ENCODE assay signal across 19 cellular contexts in genomic region chr3:112718516-112718915, GRCh38.
"Had no signal": no experiment of that assay in that cellular context is flagged by ENCODE, and none has a peak within 500 bp of the region (broad histone marks: within the 10 kb centered on the region; RNA-seq: fewer than 3 reads in every experiment).

No MANE protein-coding gene starts in this region.

- DNase-seq: cortex of kidney; effector memory CD4-positive, alpha-beta T cell; foreskin fibroblast; immature natural killer cell; kidney; left colon; left ventricle myocardium superior; natural killer cell; posterior cingulate gyrus; spleen; stimulated activated CD4-positive, alpha-beta T cell treated with anti-CD3 and anti-CD28 coated beads, Interleukin-15, amount 100 ng/mL, for 24 hours; stimulated activated CD4-positive, alpha-beta T cell treated with anti-CD3 and anti-CD28 coated beads, Interleukin-1b, Interleukin-23, amount 100 ng/mL, for 48 hours; stimulated activated CD4-positive, alpha-beta T cell treated with anti-CD3 and anti-CD28 coated beads, Interleukin-4, amount 100 ng/mL, for 4 hours; stimulated activated naive B cell treated with anti-CD40 and anti-IgM and Interleukin-4, amounts not matched to agents 10 μg/mL and 1 μg/mL and 100 μg/mL, for 72 hours; stimulated activated naive CD8-positive, alpha-beta T cell treated with anti-CD3 and anti-CD28 coated beads, Interleukin-15, amount 100 ng/mL, for 72 hours; testis; upper lobe of right lung had no signal

- H3K27ac ChIP-seq: spleen, testis, tibial nerve, upper lobe of right lung, vagina had no signal
